Comparison of ENCODE assay signal across 1 cellular context in genomic region chr17:28970879-28971278, GRCh38.
TF ChIP-seq lines count a peak whose summit lies in the region.

No MANE protein-coding gene starts in this region.

TF ChIP-seq in H1, 55 proteins besides CTCF, POLR2A, EP300 and RAD21:
- TF ChIP-seq RBBP5 (IDR thresholded peaks at IDR 0.05; ENCODE audit: borderline replicate concordance, low read depth, low read length) (no peak), TAF1 (IDR thresholded peaks at IDR 0.05; ENCODE audit: low read depth, low read length) (no peak), RXRA (IDR thresholded peaks at IDR 0.05; ENCODE audit: insufficient read depth, low read depth, low read length) (no peak)
